ENCODE assay signal across 9 cellular contexts in the genomic region with DNA sequence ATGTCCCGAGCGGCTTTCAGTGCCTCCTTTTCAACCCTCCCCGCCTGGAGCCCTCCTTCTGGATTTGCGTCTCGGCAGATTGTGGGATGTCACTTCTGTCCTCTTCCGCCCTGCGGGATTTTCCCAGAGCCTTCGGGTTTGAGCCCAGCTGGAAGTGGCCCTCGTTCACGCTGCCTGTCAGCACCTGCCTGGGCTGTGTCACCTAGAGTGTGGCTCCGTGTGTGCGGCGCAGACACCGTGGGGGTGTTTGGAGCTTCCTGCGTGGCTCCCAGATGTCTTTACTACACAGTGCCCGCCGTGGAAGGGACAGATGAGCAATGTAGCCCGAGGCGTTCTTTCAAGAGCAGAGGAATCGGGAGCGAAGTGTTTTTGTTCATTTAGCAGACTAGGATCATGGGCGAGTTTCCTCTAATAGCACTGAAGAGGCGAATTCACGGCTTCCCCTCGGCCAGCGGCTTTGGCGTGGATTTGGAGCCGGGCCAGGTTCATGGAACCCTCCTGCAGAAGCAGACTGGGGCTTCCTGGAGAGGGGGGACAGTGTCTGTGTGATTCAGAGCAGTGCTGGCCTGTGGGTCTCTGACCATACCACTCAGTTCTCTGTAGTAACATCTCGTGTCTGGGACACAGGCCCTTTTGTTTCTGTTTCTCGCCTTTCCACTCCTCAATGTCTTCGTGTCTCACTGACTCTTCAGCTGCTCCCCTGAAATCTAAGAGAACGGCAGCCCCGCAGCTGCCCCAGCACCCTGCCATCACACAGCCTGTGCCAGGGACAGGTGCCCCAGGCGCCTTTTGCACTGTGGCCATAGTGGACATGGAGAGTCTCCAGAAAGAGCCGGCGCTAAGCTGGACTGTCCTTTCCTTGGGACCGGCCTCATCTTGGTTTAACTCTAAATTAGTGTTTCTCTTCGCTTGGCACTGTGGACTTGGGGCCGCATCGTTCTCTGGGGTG.
DNase-seq lines count a peak whose midpoint lies in the region; ATAC-seq, FAIRE-seq and TF ChIP-seq lines count a peak whose summit lies in the region.
"Had no signal": no experiment of that assay in that cellular context is flagged by ENCODE, and none has a peak within 500 bp of the region (broad histone marks: within the 10 kb centered on the region; RNA-seq: fewer than 3 reads in every experiment).

No MANE protein-coding gene starts in this region.

- H3K9me3 ChIP-seq in breast epithelium (no peaks in the 10 kb centered on the region), suprapubic skin (no peaks in the 10 kb centered on the region)

- intact Hi-C loops in breast epithelium (cut with DNase I; ENCODE audit: low total_unique reads): no loop called here

- H3K9me3 Mint-ChIP-seq in stimulated activated effector memory CD8-positive, alpha-beta T cell treated with anti-CD3 and anti-CD28 coated beads, Interleukin-12 subunit alpha, Interleukin-12 subunit beta, amount 100 ng/mL, for 72 hours: no peaks in the 10 kb centered on the region
- H3K9me3 Mint-ChIP-seq: activated naive CD4-positive, alpha-beta T cell treated with anti-CD3 and anti-CD28 coated beads, Interleukin-2, amount 50 U/mL, for 24 hours had no signal

- no peak for TF ChIP-seq POLR2A in breast epithelium (IDR thresholded peaks at IDR 0.05)
- TF ChIP-seq POLR2A in suprapubic skin (IDR thresholded peaks at IDR 0.05): no peak

- H3K4me3 ChIP-seq in breast epithelium (peak overlapping the region in 1 of 3 donors; percentile 48), suprapubic skin (peak overlapping the region; percentile 13)
- H3K4me3 ChIP-seq: lung had no signal

- 27% methylated on average over 29 of the region's 40 CpGs for WGBS in suprapubic skin

- peaks cover 63% of the 10 kb centered on the region for H3K36me3 Mint-ChIP-seq in stimulated activated effector memory CD8-positive, alpha-beta T cell treated with anti-CD3 and anti-CD28 coated beads, Interleukin-12 subunit alpha, Interleukin-12 subunit beta, amount 100 ng/mL, for 72 hours
- H3K36me3 Mint-ChIP-seq: activated naive CD4-positive, alpha-beta T cell treated with anti-CD3 and anti-CD28 coated beads, Interleukin-2, amount 50 U/mL, for 24 hours had no signal

- FAIRE-seq in urothelium cell line (lab: Jason Lieb, UNC): no peak

- ATAC-seq in stimulated activated effector memory CD8-positive, alpha-beta T cell treated with anti-CD3 and anti-CD28 coated beads, Interleukin-12 subunit alpha, Interleukin-12 subunit beta, amount 100 ng/mL, for 72 hours: no peak

- peaks cover 11% of the 10 kb centered on the region for H3K4me1 Mint-ChIP-seq in stimulated activated effector memory CD8-positive, alpha-beta T cell treated with anti-CD3 and anti-CD28 coated beads, Interleukin-12 subunit alpha, Interleukin-12 subunit beta, amount 100 ng/mL, for 72 hours
- H3K4me1 Mint-ChIP-seq: activated naive CD4-positive, alpha-beta T cell treated with anti-CD3 and anti-CD28 coated beads, Interleukin-2, amount 50 U/mL, for 24 hours had no signal

- peak overlapping the region; percentile 32 to 36 for H3K27ac ChIP-seq in breast epithelium
- H3K27ac ChIP-seq in suprapubic skin: peak overlapping the region; percentile 60

- TF ChIP-seq EP300 in suprapubic skin (IDR thresholded peaks at IDR 0.05): no peak

- H3K27me3 ChIP-seq in breast epithelium: no peaks in the 10 kb centered on the region
- H3K27me3 ChIP-seq in suprapubic skin: no peaks in the 10 kb centered on the region

- DNase-seq in NCI-H2029 treated with DMSO at 0.1 percent for 48 hours (lab: John Stamatoyannopoulos, UW) (peak; percentile 27), breast epithelium (ENCODE audit: low spot score in 2 of 2) (no peak), iris pigment epithelial cell (ENCODE audit: low read depth) (peak; percentile 74), suprapubic skin (ENCODE audit: low spot score in 2 of 2) (no peak), GM20000 (ENCODE audit: low spot score) (no peak), urothelium cell line (ENCODE audit: low spot score) (no peak)
- no peak for DNase-seq in stimulated activated effector memory CD8-positive, alpha-beta T cell treated with anti-CD3 and anti-CD28 coated beads, Interleukin-12 subunit alpha, Interleukin-12 subunit beta, amount 100 ng/mL, for 72 hours (ENCODE audit: low spot score in 2 of 2)

- no peaks in the 10 kb centered on the region for H3K36me3 ChIP-seq in breast epithelium
- H3K36me3 ChIP-seq in suprapubic skin: peaks cover 30% of the 10 kb centered on the region

- TF ChIP-seq CTCF in breast epithelium (IDR thresholded peaks at IDR 0.05) (no peak), suprapubic skin (IDR thresholded peaks at IDR 0.05) (no peak), GM20000 (IDR thresholded peaks at IDR 0.05; ENCODE audit: extremely low read depth, missing control alignments) (no peak)

- peaks cover 6 to 16% of the 10 kb centered on the region in 2 donors for H3K4me1 ChIP-seq in breast epithelium
- peaks cover 78% of the 10 kb centered on the region for H3K4me1 ChIP-seq in suprapubic skin

- H3K4me3 Mint-ChIP-seq in stimulated activated effector memory CD8-positive, alpha-beta T cell treated with anti-CD3 and anti-CD28 coated beads, Interleukin-12 subunit alpha, Interleukin-12 subunit beta, amount 100 ng/mL, for 72 hours: no peak overlapping the region
- H3K4me3 Mint-ChIP-seq: activated naive CD4-positive, alpha-beta T cell treated with anti-CD3 and anti-CD28 coated beads, Interleukin-2, amount 50 U/mL, for 24 hours had no signal

- no peak overlapping the region for H3K27ac Mint-ChIP-seq in stimulated activated effector memory CD8-positive, alpha-beta T cell treated with anti-CD3 and anti-CD28 coated beads, Interleukin-12 subunit alpha, Interleukin-12 subunit beta, amount 100 ng/mL, for 72 hours
- H3K27ac Mint-ChIP-seq: activated naive CD4-positive, alpha-beta T cell treated with anti-CD3 and anti-CD28 coated beads, Interleukin-2, amount 50 U/mL, for 24 hours had no signal

Comparison
In these comparisons a context has a peak if more than half of its experiments do, and no peak if none do; other contexts are left out.
1. DNase-seq: peak in NCI-H2029 treated with DMSO at 0.1 percent for 48 hours (single experiment) and iris pigment epithelial cell (single experiment); none in breast epithelium (0 of 2), suprapubic skin (0 of 2), stimulated activated effector memory CD8-positive, alpha-beta T cell treated with anti-CD3 and anti-CD28 coated beads, Interleukin-12 subunit alpha, Interleukin-12 subunit beta, amount 100 ng/mL, for 72 hours (0 of 2), GM20000 (single experiment) and urothelium cell line (single experiment).